ENCODE assay signal across 9 cellular contexts in the genomic region with DNA sequence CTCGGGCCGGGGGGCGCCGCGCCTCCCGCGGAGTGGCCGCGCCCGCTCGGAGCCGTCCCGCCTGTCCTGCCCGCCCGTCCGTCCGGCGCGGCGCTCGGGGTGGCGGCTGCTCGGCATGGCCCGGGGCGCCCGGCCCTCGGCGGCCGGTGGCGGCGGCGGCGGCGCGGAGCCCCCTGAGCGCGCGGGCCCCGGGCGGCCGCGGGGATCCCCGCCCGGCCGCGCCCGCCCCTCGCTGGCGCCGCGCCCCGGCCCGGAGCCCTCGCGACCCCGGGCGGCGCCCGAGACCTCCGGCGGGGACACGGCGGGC. TPM values are rescaled to one million over a fixed set of nuclear protein-coding genes. Genes with fewer than 3 reads are reported as not detected.
DNase-seq lines count a peak whose midpoint lies in the region; ATAC-seq and FAIRE-seq lines count a peak whose summit lies in the region.
"Had no signal": no experiment of that assay in that cellular context is flagged by ENCODE, and none has a peak within 500 bp of the region (broad histone marks: within the 10 kb centered on the region; RNA-seq: fewer than 3 reads in every experiment).

No MANE protein-coding gene starts in this region.

- no peaks in the 10 kb centered on the region for H3K36me3 Mint-ChIP-seq in dendritic cell treated with granulocyte-macrophage colony-stimulating factor and Interleukin-4, amounts not matched to agents 40 ng/mL and 50 ng/mL, for 4 days (ENCODE audit: low read depth)

- H3K36me3 ChIP-seq in small intestine (ENCODE audit: control insufficient read depth in 2 of 2, insufficient read depth in 2 of 2, low read length in 2 of 2) = no peaks in the 10 kb centered on the region

- H3K9me3 Mint-ChIP-seq in dendritic cell treated with granulocyte-macrophage colony-stimulating factor and Interleukin-4, amounts not matched to agents 40 ng/mL and 50 ng/mL, for 4 days = peaks cover 10% of the 10 kb centered on the region

- peaks cover 3 to 4% of the 10 kb centered on the region in 2 donors for H3K4me1 ChIP-seq in small intestine (ENCODE audit: control insufficient read depth in 2 of 2, insufficient read depth in 1 of 2, low read depth in 1 of 2, low read length in 1 of 2)

- H3K4me3 Mint-ChIP-seq in dendritic cell treated with granulocyte-macrophage colony-stimulating factor and Interleukin-4, amounts not matched to agents 40 ng/mL and 50 ng/mL, for 4 days = peak overlapping the region; percentile 58

- no peak for FAIRE-seq in small intestine (lab: Jason Lieb, UNC)
- FAIRE-seq: TTC549 had no signal

- no peak overlapping the region for H3K27ac Mint-ChIP-seq in dendritic cell treated with granulocyte-macrophage colony-stimulating factor and Interleukin-4, amounts not matched to agents 40 ng/mL and 50 ng/mL, for 4 days

- DNase-seq in small intestine (no peak), NCI-H1436 treated with DMSO at 0.1 percent for 48 hours (lab: John Stamatoyannopoulos, UW) (no peak), SHP77 (lab: John Stamatoyannopoulos, UW) (no peak), KG1 (lab: John Stamatoyannopoulos, UW) (no peak)

- peak overlapping the region in 1 of 2 donors; percentile 46 for H3K27ac ChIP-seq in small intestine (ENCODE audit: low read depth in 1 of 2, low read length in 1 of 2)

- 0 to 1% (median 1%) methylated on average over 21 to 63 of the region's 63 CpGs for WGBS in small intestine, 3 donors

- H3K4me3 ChIP-seq in small intestine (ENCODE audit: low read depth in 1 of 2, low read length in 2 of 2) = peak overlapping the region; percentile 48 to 72

- H3K9me3 ChIP-seq in small intestine (ENCODE audit: control insufficient read depth, low read depth) = no peaks in the 10 kb centered on the region

- ATAC-seq in GM19438 (IDR thresholded peaks at IDR 0.05; ENCODE audit: low read depth, unreplicated experiment) (peak; percentile 14), HG03064 (IDR thresholded peaks at IDR 0.05; ENCODE audit: low read depth, unreplicated experiment) (peak; percentile 17), GM18861 (IDR thresholded peaks at IDR 0.05; ENCODE audit: unreplicated experiment) (no peak)

- peaks cover 0 to 5% of the 10 kb centered on the region in 2 donors for H3K27me3 ChIP-seq in small intestine (ENCODE audit: control insufficient read depth in 2 of 2, insufficient read depth in 2 of 2, low read length in 2 of 2)

- H3K4me1 Mint-ChIP-seq in dendritic cell treated with granulocyte-macrophage colony-stimulating factor and Interleukin-4, amounts not matched to agents 40 ng/mL and 50 ng/mL, for 4 days (ENCODE audit: low read depth) = peaks cover 7% of the 10 kb centered on the region

- intact Hi-C loops in dendritic cell treated with granulocyte-macrophage colony-stimulating factor and Interleukin-4, amounts not matched to agents 40 ng/mL and 50 ng/mL, for 4 days (cut with micrococcal nuclease) = loop anchor here (10.0 kb wide), 1 partner anchor 437 kb away; no protein-coding TSS in a partner anchor

- H3K27me3 Mint-ChIP-seq in dendritic cell treated with granulocyte-macrophage colony-stimulating factor and Interleukin-4, amounts not matched to agents 40 ng/mL and 50 ng/mL, for 4 days = peaks cover 57% of the 10 kb centered on the region

RNA-seq across cellular contexts. Expression of gene SDK1, which starts 0.4 kb away (rescaled TPM):
- polyA plus RNA-seq in small intestine = 1 to 10 TPM in 1 of 3 donors, under 1 TPM in 1, not detected in 1; 0.27 to 2.1 TPM
